12 cellular contexts compared by ENCODE assay signal in the genomic region with DNA sequence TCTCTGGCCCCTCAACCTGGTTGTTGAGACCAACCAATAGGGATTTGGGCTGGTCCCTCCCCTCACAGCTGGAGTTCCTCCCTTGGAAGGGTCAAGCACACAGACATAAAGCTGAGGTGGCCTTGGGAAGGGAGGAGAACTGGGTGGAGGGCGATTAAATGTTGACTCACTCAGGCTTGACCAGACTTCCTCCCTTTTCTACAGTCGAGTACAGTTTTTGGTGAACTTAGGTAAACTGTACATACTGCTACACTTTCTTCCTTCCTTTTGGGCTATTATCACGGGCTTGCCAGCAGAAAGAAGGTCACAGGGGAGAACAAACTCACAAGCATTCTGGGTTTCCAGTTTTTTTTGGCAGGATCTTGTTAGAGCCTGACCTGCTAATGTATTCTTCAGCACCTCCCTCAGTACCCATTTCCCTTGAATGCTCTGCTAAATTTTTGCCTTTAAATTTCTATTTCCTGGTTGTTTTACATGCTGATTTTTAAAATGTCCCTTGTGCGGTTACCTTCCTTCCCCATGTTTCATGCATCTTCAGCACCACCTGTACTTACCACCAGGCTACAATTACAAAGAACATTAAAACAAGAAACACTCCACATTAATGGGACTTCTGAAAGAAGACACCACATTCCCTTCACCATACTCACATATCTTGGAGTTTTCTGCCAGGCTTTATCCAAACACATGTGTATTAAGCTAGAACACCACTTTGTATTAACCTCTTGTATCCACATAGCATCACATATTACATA.
DNase-seq lines count a peak whose midpoint lies in the region; ATAC-seq, FAIRE-seq and TF ChIP-seq lines count a peak whose summit lies in the region.
"Had no signal": no experiment of that assay in that cellular context is flagged by ENCODE, and none has a peak within 500 bp of the region (broad histone marks: within the 10 kb centered on the region; RNA-seq: fewer than 3 reads in every experiment).

No MANE protein-coding gene starts in this region.

- H3K9ac ChIP-seq in kidney (ENCODE audit: low read length in 2 of 2) = no peak overlapping the region

- no peaks in the 10 kb centered on the region for H3K36me3 ChIP-seq in kidney (ENCODE audit: control insufficient read depth in 1 of 2, insufficient read depth in 2 of 2, low read length in 2 of 2)
- H3K36me3 ChIP-seq in thoracic aorta = no peaks in the 10 kb centered on the region
- H3K36me3 ChIP-seq in HAP-1 (replicated peaks) = no peaks in the 10 kb centered on the region
- H3K36me3 ChIP-seq: adrenal gland had no signal

- TF ChIP-seq CTCF in astrocyte of the spinal cord (IDR thresholded peaks at IDR 0.05; ENCODE audit: low read depth, low read length) (no peak), kidney (IDR thresholded peaks at IDR 0.05; ENCODE audit: borderline replicate concordance, extremely low read depth, insufficient read depth) (no peak), thoracic aorta (IDR thresholded peaks at IDR 0.05) (no peak)

- H3K9me3 ChIP-seq in kidney (ENCODE audit: control insufficient read depth in 1 of 2, low read length in 2 of 2) (no peaks in the 10 kb centered on the region), thoracic aorta (no peaks in the 10 kb centered on the region), HAP-1 (no peaks in the 10 kb centered on the region)
- H3K9me3 ChIP-seq: adrenal gland, psoas muscle had no signal

- no peak for FAIRE-seq in kidney (lab: Jason Lieb, UNC)

- H3K4me1 ChIP-seq in kidney (ENCODE audit: control insufficient read depth in 1 of 2, insufficient read depth in 1 of 2, low read depth in 1 of 2, low read length in 2 of 2) = peaks cover 5 to 10% of the 10 kb centered on the region in 2 donors
- H3K4me1 ChIP-seq in thoracic aorta (ENCODE audit: control insufficient read depth in 1 of 2, low read depth in 2 of 2) = peaks cover 10 to 11% of the 10 kb centered on the region in 2 donors
- no peaks in the 10 kb centered on the region for H3K4me1 ChIP-seq in HAP-1
- H3K4me1 ChIP-seq: adrenal gland, psoas muscle had no signal

- H3K27ac ChIP-seq in kidney (ENCODE audit: low read depth in 2 of 2, low read length in 2 of 2) (peak overlapping the region; percentile 39 to 62), thoracic aorta (no peak overlapping the region)
- H3K27ac ChIP-seq: 22Rv1, psoas muscle had no signal

- H3K4me3 ChIP-seq in astrocyte of the spinal cord (ENCODE audit: low read depth, low read length) (no peak overlapping the region), kidney (ENCODE audit: low read length in 2 of 2) (no peak overlapping the region), thoracic aorta (no peak overlapping the region), HAP-1 (no peak overlapping the region)
- H3K4me3 ChIP-seq: adrenal gland, psoas muscle had no signal

- ATAC-seq in thoracic aorta (ENCODE audit: insufficient number of reproducible peaks, low FRiP score, low read depth) (peak; percentile 48), GM19463 (IDR thresholded peaks at IDR 0.05; ENCODE audit: unreplicated experiment) (no peak)

- in situ Hi-C loops in astrocyte of the spinal cord (cut with HindIII; ENCODE audit: low sequenced_read_pairs) = no loop called here
- in situ Hi-C loops in HAP-1 (cut with MboI; ENCODE audit: low sequenced_read_pairs) = no loop called here

- DNase-seq in SKM-1 treated with dmso at 0.1 percent for 144 hours (lab: John Stamatoyannopoulos, UW; ENCODE audit: unreplicated experiment) = peak; percentile 23
- DNase-seq in SKM-1 (lab: John Stamatoyannopoulos, UW; ENCODE audit: unreplicated experiment) = no peak
- peak; percentile 33 for DNase-seq in astrocyte of the spinal cord (ENCODE audit: low read depth, low spot score)
- peak; percentile 53 for DNase-seq in kidney
- no peak for DNase-seq in thoracic aorta (ENCODE audit: low spot score)
- DNase-seq in DMS 273 (lab: John Stamatoyannopoulos, UW; ENCODE audit: unreplicated experiment) = no peak
- no peak for DNase-seq in HAP-1 (ENCODE audit: low spot score in 2 of 2)
- DNase-seq: NCI-H2227 treated with DMSO at 0.1 percent for 48 hours, psoas muscle had no signal

- intact Hi-C loops in kidney (cut with DNase I) = no loop called here

- H3K27me3 ChIP-seq in thoracic aorta (replicated peaks; ENCODE audit: insufficient read depth) (no peaks in the 10 kb centered on the region), HAP-1 (ENCODE audit: low read depth) (no peaks in the 10 kb centered on the region)
- H3K27me3 ChIP-seq: adrenal gland had no signal

Comparison
In these comparisons a context has a peak if more than half of its experiments do, and no peak if none do; other contexts are left out.
1. DNase-seq: peak in SKM-1 treated with dmso at 0.1 percent for 144 hours (single experiment), astrocyte of the spinal cord (single experiment) and kidney (single experiment); none in SKM-1 (single experiment), thoracic aorta (single experiment), DMS 273 (single experiment) and HAP-1 (0 of 2).
2. H3K27ac ChIP-seq: peak in kidney (2 of 2); none in thoracic aorta (0 of 2).